Comparison of ENCODE assay signal across 9 cellular contexts in genomic region chr16:24834459-24835335, GRCh38. TPM values are rescaled to one million over a fixed set of nuclear protein-coding genes. Genes with fewer than 3 reads are reported as not detected.
DNase-seq lines count a peak whose midpoint lies in the region; ATAC-seq and TF ChIP-seq lines count a peak whose summit lies in the region.
"Had no signal": no experiment of that assay in that cellular context is flagged by ENCODE, and none has a peak within 500 bp of the region (broad histone marks: within the 10 kb centered on the region; RNA-seq: fewer than 3 reads in every experiment).

No MANE protein-coding gene starts in this region.

- no peaks in the 10 kb centered on the region for H3K4me1 Mint-ChIP-seq in activated naive CD8-positive, alpha-beta T cell treated with anti-CD3 and anti-CD28 coated beads, Interleukin-2, amount 50 U/mL, for 24 hours
- H3K4me1 Mint-ChIP-seq in CD4-positive, alpha-beta memory T cell: no peaks in the 10 kb centered on the region

- no peaks in the 10 kb centered on the region for H3K27me3 ChIP-seq in CD4-positive, alpha-beta memory T cell (ENCODE audit: insufficient read depth, low read length)

- peak; percentile 63 for ATAC-seq in activated naive CD8-positive, alpha-beta T cell treated with anti-CD3 and anti-CD28 coated beads, Interleukin-2, amount 50 U/mL, for 24 hours
- ATAC-seq in HG02610 (IDR thresholded peaks at IDR 0.05; ENCODE audit: unreplicated experiment) (no peak), HG02852 (IDR thresholded peaks at IDR 0.05; ENCODE audit: unreplicated experiment) (no peak), HG02623 (IDR thresholded peaks at IDR 0.05; ENCODE audit: unreplicated experiment) (no peak)

- H3K4me3 Mint-ChIP-seq in activated naive CD8-positive, alpha-beta T cell treated with anti-CD3 and anti-CD28 coated beads, Interleukin-2, amount 50 U/mL, for 24 hours: no peak overlapping the region
- H3K4me3 Mint-ChIP-seq in CD4-positive, alpha-beta memory T cell: no peak overlapping the region

- no peaks in the 10 kb centered on the region for H3K9me3 ChIP-seq in CD4-positive, alpha-beta memory T cell (ENCODE audit: control insufficient read depth in 1 of 2, low read length in 2 of 2)
- H3K9me3 ChIP-seq: neutrophil had no signal

- TF ChIP-seq CTCF in LNCAP (IDR thresholded peaks at IDR 0.05): peak; percentile 65

- intact Hi-C loops in CD4-positive, alpha-beta memory T cell (cut with micrococcal nuclease): no loop called here

- H3K9me3 Mint-ChIP-seq in activated naive CD8-positive, alpha-beta T cell treated with anti-CD3 and anti-CD28 coated beads, Interleukin-2, amount 50 U/mL, for 24 hours: no peaks in the 10 kb centered on the region
- no peaks in the 10 kb centered on the region for H3K9me3 Mint-ChIP-seq in CD4-positive, alpha-beta memory T cell

- H3K27me3 Mint-ChIP-seq in activated naive CD8-positive, alpha-beta T cell treated with anti-CD3 and anti-CD28 coated beads, Interleukin-2, amount 50 U/mL, for 24 hours: no peaks in the 10 kb centered on the region
- H3K27me3 Mint-ChIP-seq in CD4-positive, alpha-beta memory T cell: no peaks in the 10 kb centered on the region

- POLR2A ChIA-PET in CD4-positive, alpha-beta memory T cell (lab: Charles Lee; ENCODE audit: partially characterized antibody): no interaction called here

- no peak overlapping the region for H3K27ac ChIP-seq in CD4-positive, alpha-beta memory T cell (ENCODE audit: low read depth, low read length)
- H3K27ac ChIP-seq: neutrophil had no signal

- H3K4me1 ChIP-seq in CD4-positive, alpha-beta memory T cell (ENCODE audit: insufficient read depth, low read length): no peaks in the 10 kb centered on the region

- H3K27ac Mint-ChIP-seq in activated naive CD8-positive, alpha-beta T cell treated with anti-CD3 and anti-CD28 coated beads, Interleukin-2, amount 50 U/mL, for 24 hours: no peak overlapping the region
- H3K27ac Mint-ChIP-seq in CD4-positive, alpha-beta memory T cell: no peak overlapping the region

- peaks cover 5% of the 10 kb centered on the region for H3K36me3 Mint-ChIP-seq in activated naive CD8-positive, alpha-beta T cell treated with anti-CD3 and anti-CD28 coated beads, Interleukin-2, amount 50 U/mL, for 24 hours (ENCODE audit: low read depth)
- H3K36me3 Mint-ChIP-seq in CD4-positive, alpha-beta memory T cell: peaks cover 10 to 20% of the 10 kb centered on the region in 2 donors

- CTCF ChIA-PET in CD4-positive, alpha-beta memory T cell (lab: Charles Lee; ENCODE audit: partially characterized antibody): interaction anchor here (1.1 kb wide), 1 partner anchor 297 kb away, joined by 3 read pairs; no protein-coding TSS in a partner anchor

- DNase-seq in EL (peak; percentile 58), kidney tubule cell (ENCODE audit: low spot score) (peak; percentile 44)
- DNase-seq in activated naive CD8-positive, alpha-beta T cell treated with anti-CD3 and anti-CD28 coated beads, Interleukin-2, amount 50 U/mL, for 24 hours: no peak
- no peak for DNase-seq in CD4-positive, alpha-beta memory T cell

- no peak overlapping the region for H3K4me3 ChIP-seq in CD4-positive, alpha-beta memory T cell (ENCODE audit: low read length in 2 of 2)

- H3K36me3 ChIP-seq in CD4-positive, alpha-beta memory T cell (ENCODE audit: insufficient read depth, low read length): no peaks in the 10 kb centered on the region
- H3K36me3 ChIP-seq: neutrophil had no signal

RNA-seq across cellular contexts. Expression of gene SLC5A11, which starts 11.1 kb away (rescaled TPM):
- total RNA-seq in CD4-positive, alpha-beta memory T cell: under 1 TPM; 0.19 to 0.70 TPM
- not detected for polyA plus RNA-seq in CD4-positive, alpha-beta memory T cell

Comparison
In these comparisons a context has a peak if more than half of its experiments do, and no peak if none do; other contexts are left out.
1. DNase-seq: peak in EL (single experiment) and kidney tubule cell (single experiment); none in activated naive CD8-positive, alpha-beta T cell treated with anti-CD3 and anti-CD28 coated beads, Interleukin-2, amount 50 U/mL, for 24 hours (single experiment) and CD4-positive, alpha-beta memory T cell (0 of 5).